Comparison of ENCODE assay signal across 19 cellular contexts in genomic region chr18:32243358-32243757, GRCh38. TPM values are rescaled to one million over a fixed set of nuclear protein-coding genes. Genes with fewer than 3 reads are reported as not detected.
"Had no signal": no experiment of that assay in that cellular context is flagged by ENCODE, and none has a peak within 500 bp of the region (broad histone marks: within the 10 kb centered on the region; RNA-seq: fewer than 3 reads in every experiment).

No MANE protein-coding gene starts in this region.

- H3K27ac Mint-ChIP-seq: effector memory CD8-positive, alpha-beta T cell; immature natural killer cell; natural killer cell; stimulated activated effector memory CD8-positive, alpha-beta T cell treated with anti-CD3 and anti-CD28 coated beads, Interleukin-12 subunit alpha, Interleukin-12 subunit beta, amount 100 ng/mL, for 72 hours; stimulated activated naive CD8-positive, alpha-beta T cell treated with anti-CD3 and anti-CD28 coated beads, Interleukin-15, Interleukin-2, amounts not matched to agents 100 ng/mL and 50 ng/mL, for 24 hours had no signal

- H3K4me1 Mint-ChIP-seq: immature natural killer cell; natural killer cell; neural crest cell; stimulated activated effector memory CD8-positive, alpha-beta T cell treated with anti-CD3 and anti-CD28 coated beads, Interleukin-12 subunit alpha, Interleukin-12 subunit beta, amount 100 ng/mL, for 72 hours had no signal

- ATAC-seq: effector memory CD8-positive, alpha-beta T cell; gastrocnemius medialis; mucosa of descending colon; natural killer cell; right lobe of liver; stimulated activated effector memory CD8-positive, alpha-beta T cell treated with anti-CD3 and anti-CD28 coated beads, Interleukin-12 subunit alpha, Interleukin-12 subunit beta, amount 100 ng/mL, for 72 hours had no signal

- H3K9me3 Mint-ChIP-seq: effector memory CD8-positive, alpha-beta T cell; immature natural killer cell; natural killer cell; neural crest cell; stimulated activated effector memory CD8-positive, alpha-beta T cell treated with anti-CD3 and anti-CD28 coated beads, Interleukin-12 subunit alpha, Interleukin-12 subunit beta, amount 100 ng/mL, for 72 hours; stimulated activated naive CD8-positive, alpha-beta T cell treated with anti-CD3 and anti-CD28 coated beads, Interleukin-15, Interleukin-2, amounts not matched to agents 100 ng/mL and 50 ng/mL, for 24 hours had no signal

- DNase-seq: cortex of kidney; effector memory CD8-positive, alpha-beta T cell; gastrocnemius medialis; immature natural killer cell; mammary epithelial cell; mucosa of descending colon; natural killer cell; ovary; right lobe of liver; stimulated activated CD4-positive, alpha-beta T cell treated with anti-CD3 and anti-CD28 coated beads, Interleukin-4, amount 100 ng/mL, for 1 hour; stimulated activated CD8-positive, alpha-beta memory T cell treated with anti-CD3 and anti-CD28 coated beads, Interleukin-4, amount 100 ng/mL, for 48 hours; tibial artery; uterus had no signal

- H3K36me3 Mint-ChIP-seq: immature natural killer cell; natural killer cell; stimulated activated effector memory CD8-positive, alpha-beta T cell treated with anti-CD3 and anti-CD28 coated beads, Interleukin-12 subunit alpha, Interleukin-12 subunit beta, amount 100 ng/mL, for 72 hours had no signal

- H3K4me3 Mint-ChIP-seq: effector memory CD8-positive, alpha-beta T cell; immature natural killer cell; natural killer cell; neural crest cell; stimulated activated effector memory CD8-positive, alpha-beta T cell treated with anti-CD3 and anti-CD28 coated beads, Interleukin-12 subunit alpha, Interleukin-12 subunit beta, amount 100 ng/mL, for 72 hours; stimulated activated naive CD8-positive, alpha-beta T cell treated with anti-CD3 and anti-CD28 coated beads, Interleukin-15, Interleukin-2, amounts not matched to agents 100 ng/mL and 50 ng/mL, for 24 hours had no signal

RNA-seq across cellular contexts. Expression of gene MEP1B, which starts 53.5 kb away (rescaled TPM):
- total RNA-seq: lower leg skin, natural killer cell, neural crest cell, posterior vena cava, upper lobe of left lung, uterus had no signal
